9 cellular contexts compared by ENCODE assay signal in genomic region chr10:73956476-73957338, GRCh38. TPM values are rescaled to one million over a fixed set of nuclear protein-coding genes. Genes with fewer than 3 reads are reported as not detected.
A peak's percentile ranks its signal among the peaks of the same experiment; 100 is the strongest.
DNase-seq lines count a peak whose midpoint lies in the region; ATAC-seq, FAIRE-seq and TF ChIP-seq lines count a peak whose summit lies in the region.
"Had no signal": no experiment of that assay in that cellular context is flagged by ENCODE, and none has a peak within 500 bp of the region (broad histone marks: within the 10 kb centered on the region; RNA-seq: fewer than 3 reads in every experiment).

No MANE protein-coding gene starts in this region.

- TF ChIP-seq POLR2A in GM12892 (IDR thresholded peaks at IDR 0.05; ENCODE audit: low read depth, low read length) (no peak), H54 (IDR thresholded peaks at IDR 0.05; ENCODE audit: low read depth, low read length) (no peak)

- H3K4me2 ChIP-seq in keratinocyte (ENCODE audit: control insufficient read depth, extremely low read depth, insufficient read depth, low read depth, low read length) = no peak overlapping the region

- H3K4me1 ChIP-seq in keratinocyte (ENCODE audit: control insufficient read depth, extremely low read depth, insufficient read depth, low read length) (peaks cover 7% of the 10 kb centered on the region), subcutaneous abdominal adipose tissue (ENCODE audit: control insufficient read depth in 5 of 5, insufficient read depth in 5 of 5, low read length in 5 of 5) (peaks cover 0 to 29% (median 16%) of the 10 kb centered on the region in 5 donors)

- H3K9me1 ChIP-seq in keratinocyte (ENCODE audit: control insufficient read depth, extremely low read depth, insufficient read depth, low read length) = peaks cover 2% of the 10 kb centered on the region

- H3K27ac ChIP-seq in keratinocyte (ENCODE audit: control insufficient read depth, insufficient read depth, low read length) (no peak overlapping the region), subcutaneous abdominal adipose tissue (ENCODE audit: low read depth, low read length) (peak overlapping the region; percentile 51)
- H3K27ac ChIP-seq: VCaP had no signal

- H4K20me1 ChIP-seq in keratinocyte (ENCODE audit: control insufficient read depth, extremely low read depth, insufficient read depth, low read length) = no peaks in the 10 kb centered on the region

- H3K4me3 ChIP-seq in keratinocyte (ENCODE audit: control insufficient read depth in 2 of 3, extremely low read depth in 1 of 3, insufficient read depth in 2 of 3, low read depth in 1 of 3, low read length in 3 of 3) (no peak overlapping the region), subcutaneous abdominal adipose tissue (ENCODE audit: low read depth in 1 of 5, low read length in 5 of 5) (no peak overlapping the region)

- dilution Hi-C loops in keratinocyte (cut with MboI; ENCODE audit: extremely low pct_ligation_motif_present, low sequenced_read_pairs) = no loop called here

- TF ChIP-seq CTCF in keratinocyte (optimal IDR thresholded peaks at IDR 0.05 in 1 of 3, IDR thresholded peaks at IDR 0.05 in 1 of 3, conservative IDR thresholded peaks at IDR 0.05 in 1 of 3; ENCODE audit: extremely low read depth in 1 of 3, insufficient read depth in 2 of 3, low read length in 3 of 3) = no peak
- TF ChIP-seq CTCF in omental fat pad (IDR thresholded peaks at IDR 0.05) = no peak

- peak overlapping the region; percentile 68 for H2AFZ ChIP-seq in keratinocyte (ENCODE audit: control insufficient read depth, low read length)

- DNase-seq in GM12892 (ENCODE audit: insufficient read length) (peak; percentile 37), H54 (ENCODE audit: insufficient read length, low spot score) (no peak), NCI-H526 (lab: John Stamatoyannopoulos, UW) (peak; percentile 24 to 56), keratinocyte (ENCODE audit: low read depth, low spot score) (no peak), omental fat pad (ENCODE audit: low spot score) (no peak), iPS-NIHi7 (ENCODE audit: extremely low spot score) (no peak)
- peak; percentile 68 for DNase-seq in activated effector memory CD4-positive, alpha-beta T cell treated with anti-CD3 and anti-CD28 coated beads, Interleukin-2, amount 50 U/mL, for 16 hours

- H3K9ac ChIP-seq in keratinocyte (ENCODE audit: control insufficient read depth, extremely low read depth, insufficient read depth, low read length) = no peak overlapping the region
- peak overlapping the region in 3 of 5 donors; percentile 13 to 39 (median 14) for H3K9ac ChIP-seq in subcutaneous abdominal adipose tissue (ENCODE audit: low read length in 5 of 5)

- ATAC-seq in omental fat pad (ENCODE audit: low FRiP score) = no peak

- H3K36me3 ChIP-seq in keratinocyte (ENCODE audit: control insufficient read depth in 2 of 2, extremely low read depth in 1 of 2, insufficient read depth in 2 of 2, low read length in 2 of 2) (no peaks in the 10 kb centered on the region), subcutaneous abdominal adipose tissue (ENCODE audit: control insufficient read depth in 5 of 5, insufficient read depth in 5 of 5, low read length in 5 of 5) (no peaks in the 10 kb centered on the region)

- H3K9me3 ChIP-seq in keratinocyte (ENCODE audit: control insufficient read depth, low read depth, low read length) (no peaks in the 10 kb centered on the region), subcutaneous abdominal adipose tissue (ENCODE audit: control insufficient read depth in 5 of 5, low read length in 5 of 5) (no peaks in the 10 kb centered on the region)

- H3K79me2 ChIP-seq in keratinocyte (ENCODE audit: control insufficient read depth, insufficient read depth, low read length) = no peaks in the 10 kb centered on the region

- no peaks in the 10 kb centered on the region for H3K27me3 ChIP-seq in keratinocyte (ENCODE audit: control insufficient read depth, extremely low read depth, insufficient read depth, low read length)
- H3K27me3 ChIP-seq in subcutaneous abdominal adipose tissue (ENCODE audit: control insufficient read depth in 5 of 5, insufficient read depth in 4 of 5, low read length in 5 of 5) = no peaks in the 10 kb centered on the region

- FAIRE-seq in GM12892 (lab: Jason Lieb, UNC) = peak; percentile 70
- peak; percentile 53 for FAIRE-seq in H54 (lab: Jason Lieb, UNC)
- no peak for FAIRE-seq in keratinocyte (lab: Jason Lieb, UNC)

RNA-seq across cellular contexts. Expression of gene VCL, which starts 41.2 kb away (rescaled TPM):
- 14.2 TPM for polyA plus RNA-seq in GM12892 (2012; ENCODE audit: missing spikeins)
- polyA plus RNA-seq in keratinocyte = 92.1 to 106 TPM (median 102 TPM) in 3 replicates
- polyA plus RNA-seq in keratinocyte (2011; ENCODE audit: low read depth) = 27.2 TPM
- polyA plus RNA-seq in keratinocyte (2011; cell fraction: cytosol; rRNA removed) = 31.6 and 47.9 TPM in 2 replicates
- polyA plus RNA-seq in keratinocyte (2011; cell fraction: nucleus; rRNA removed) = 238 and 259 TPM in 2 replicates
- 19.1 and 101 TPM in 2 replicates for polyA plus RNA-seq in keratinocyte (2012; ENCODE audit: low replicate concordance)
- polyA minus RNA-seq in keratinocyte = 77.4 to 161 TPM (median 129 TPM) in 3 replicates
- 78.3 TPM for polyA minus RNA-seq in keratinocyte (2011; cell fraction: cytosol; rRNA and poly(A)+ RNA removed)
- 257 and 336 TPM in 2 replicates for polyA minus RNA-seq in keratinocyte (2011; cell fraction: nucleus; rRNA and poly(A)+ RNA removed)
- total RNA-seq in omental fat pad = 100 to 1,000 TPM in 1 of 4 donors, 10 to 100 TPM in 3; 69.1 to 109 (median 90.1) TPM

RNA-seq across cellular contexts. Expression of gene PLAU, which starts 45.8 kb away (rescaled TPM):
- polyA plus RNA-seq in GM12892 (2012; ENCODE audit: missing spikeins) = 4.9 TPM
- 201 to 814 TPM (median 262 TPM) in 3 replicates for polyA plus RNA-seq in keratinocyte
- polyA plus RNA-seq in keratinocyte (2011; ENCODE audit: low read depth) = 59.9 TPM
- polyA plus RNA-seq in keratinocyte (2011; cell fraction: cytosol; rRNA removed) = 297 TPM in 2 replicates
- polyA plus RNA-seq in keratinocyte (2011; cell fraction: nucleus; rRNA removed) = 1,104 and 1,132 TPM in 2 replicates
- polyA plus RNA-seq in keratinocyte (2012; ENCODE audit: low replicate concordance) = 156 and 573 TPM in 2 replicates
- 168 to 577 TPM (median 210 TPM) in 3 replicates for polyA minus RNA-seq in keratinocyte
- 183 TPM for polyA minus RNA-seq in keratinocyte (2011; cell fraction: cytosol; rRNA and poly(A)+ RNA removed)
- polyA minus RNA-seq in keratinocyte (2011; cell fraction: nucleus; rRNA and poly(A)+ RNA removed) = 350 and 521 TPM in 2 replicates
- 10 to 100 TPM in 3 of 4 donors, 1 to 10 TPM in 1; 7.3 to 75.2 (median 31.9) TPM for total RNA-seq in omental fat pad

Comparison
In these comparisons a context has a peak if more than half of its experiments do, and no peak if none do; other contexts are left out.
1. DNase-seq: peak in GM12892 (single experiment), NCI-H526 (2 of 2) and activated effector memory CD4-positive, alpha-beta T cell treated with anti-CD3 and anti-CD28 coated beads, Interleukin-2, amount 50 U/mL, for 16 hours (single experiment); none in H54 (single experiment), keratinocyte (single experiment), omental fat pad (single experiment) and iPS-NIHi7 (single experiment).